1 cellular context compared by ENCODE assay signal in genomic region chr22:35328472-35328885, GRCh38.
A peak's percentile ranks its signal among the peaks of the same experiment; 100 is the strongest.
TF ChIP-seq lines count a peak whose summit lies in the region.

No MANE protein-coding gene starts in this region.

TF ChIP-seq in HepG2, 621 proteins besides CTCF, POLR2A, EP300 and RAD21 (continued from another document and continues in another):
- TF ChIP-seq TRAFD1 (CRISPR knock-in tag; IDR thresholded peaks at IDR 0.05; ENCODE audit: borderline replicate concordance): no peak; the same call in 1 of the 2 replicates
- TF ChIP-seq USF2 (IDR thresholded peaks at IDR 0.05; ENCODE audit: low read depth, low read length): 0 out of 2 replicates have a peak, but pooled peaks have one; percentile 40
- peak; percentile 75 for TF ChIP-seq USF2 (CRISPR knock-in tag; IDR thresholded peaks at IDR 0.05; ENCODE audit: borderline replicate concordance)
- 0 out of 2 replicates have a peak, but pooled peaks have one; percentile 74 for TF ChIP-seq ZNF234 (CRISPR knock-in tag; conservative IDR thresholded peaks at IDR 0.05)
- peak; percentile 35; the same call in 1 of the 2 replicates for TF ChIP-seq ZFY (CRISPR knock-in tag; IDR thresholded peaks at IDR 0.05)
- TF ChIP-seq EEA1 (CRISPR knock-in tag; IDR thresholded peaks at IDR 0.05; ENCODE audit: borderline replicate concordance): peak; percentile 60; the same call in 1 of the 2 replicates
- TF ChIP-seq XRCC5 (optimal IDR thresholded peaks at IDR 0.05; ENCODE audit: low read length): peak; percentile 92
- peak; percentile 74 for TF ChIP-seq GMEB1 (CRISPR knock-in tag; IDR thresholded peaks at IDR 0.05; ENCODE audit: borderline replicate concordance)
- no peak for TF ChIP-seq NFRKB (IDR thresholded peaks at IDR 0.05)
- no peak for TF ChIP-seq ARNT (IDR thresholded peaks at IDR 0.05)
- 0 out of 2 replicates have a peak, but pooled peaks have one; percentile 72 for TF ChIP-seq SNAPC2 (CRISPR knock-in tag; IDR thresholded peaks at IDR 0.05)
- TF ChIP-seq ISX (CRISPR knock-in tag; conservative IDR thresholded peaks at IDR 0.05): no peak
- no peak for TF ChIP-seq ZNF382 (CRISPR knock-in tag; IDR thresholded peaks at IDR 0.05; ENCODE audit: borderline replicate concordance)
- peak; percentile 80 for TF ChIP-seq CREM (IDR thresholded peaks at IDR 0.05)
- TF ChIP-seq CREM (CRISPR knock-in tag; IDR thresholded peaks at IDR 0.05): no peak
- no peak; the same call in 1 of the 2 replicates for TF ChIP-seq LBX2 (CRISPR knock-in tag; IDR thresholded peaks at IDR 0.05; ENCODE audit: borderline replicate concordance)
- no peak for TF ChIP-seq RBAK (CRISPR knock-in tag; IDR thresholded peaks at IDR 0.05)
- 0 out of 2 replicates have a peak, but pooled peaks have one; percentile 26 for TF ChIP-seq AFF4 (CRISPR knock-in tag; IDR thresholded peaks at IDR 0.05)
- TF ChIP-seq MIXL1 (CRISPR knock-in tag; IDR thresholded peaks at IDR 0.05): peak; percentile 72; the same call in 1 of the 2 replicates
- no peak for TF ChIP-seq LRRFIP1 (CRISPR knock-in tag; conservative IDR thresholded peaks at IDR 0.05)
- no peak for TF ChIP-seq BRF2 (CRISPR knock-in tag; IDR thresholded peaks at IDR 0.05)
- no peak for TF ChIP-seq ZFP90 (CRISPR knock-in tag; IDR thresholded peaks at IDR 0.05; ENCODE audit: borderline replicate concordance)
- peak; percentile 86 for TF ChIP-seq HOXD1 (CRISPR knock-in tag; IDR thresholded peaks at IDR 0.05)
- TF ChIP-seq ZNF317 (CRISPR knock-in tag; IDR thresholded peaks at IDR 0.05): peak; percentile 61; the same call in 1 of the 2 replicates
- TF ChIP-seq SKIL (CRISPR knock-in tag; IDR thresholded peaks at IDR 0.05; ENCODE audit: borderline replicate concordance): peak; percentile 89
- peak; percentile 90 for TF ChIP-seq ZNF34 (CRISPR knock-in tag; IDR thresholded peaks at IDR 0.05; ENCODE audit: borderline replicate concordance)
- TF ChIP-seq MLX (CRISPR knock-in tag; IDR thresholded peaks at IDR 0.05): peak; percentile 99
- TF ChIP-seq ZNF484 (CRISPR knock-in tag; IDR thresholded peaks at IDR 0.05; ENCODE audit: borderline replicate concordance, low read depth): no peak
- TF ChIP-seq DRAP1 (CRISPR knock-in tag; IDR thresholded peaks at IDR 0.05): peak; percentile 72
- no peak for TF ChIP-seq NFIC (IDR thresholded peaks at IDR 0.05; ENCODE audit: low read length)
- no peak for TF ChIP-seq ATM (IDR thresholded peaks at IDR 0.05; ENCODE audit: borderline replicate concordance)
- TF ChIP-seq ZFP82 (CRISPR knock-in tag; IDR thresholded peaks at IDR 0.05; ENCODE audit: borderline replicate concordance): no peak
- no peak for TF ChIP-seq ZSCAN30 (CRISPR knock-in tag; IDR thresholded peaks at IDR 0.05)
- peak; percentile 72; the same call in 1 of the 2 replicates for TF ChIP-seq SOX13 (IDR thresholded peaks at IDR 0.05)
- TF ChIP-seq SOX13 (CRISPR knock-in tag; conservative IDR thresholded peaks at IDR 0.05 in 1 of 2, IDR thresholded peaks at IDR 0.05 in 1 of 2): peak in 1 of 2 experiments; percentile 89; a peak in 2 of 4 replicates
- peak; percentile 69; the same call in 1 of the 2 replicates for TF ChIP-seq CCDC6 (CRISPR knock-in tag; IDR thresholded peaks at IDR 0.05)
- TF ChIP-seq ZBTB14 (CRISPR knock-in tag; IDR thresholded peaks at IDR 0.05): no peak
- no peak for TF ChIP-seq HOXA7 (CRISPR knock-in tag; IDR thresholded peaks at IDR 0.05)
- TF ChIP-seq ZNF337 (CRISPR knock-in tag; IDR thresholded peaks at IDR 0.05; ENCODE audit: borderline replicate concordance, low read depth): peak; percentile 54; the same call in 1 of the 2 replicates
- TF ChIP-seq EED (CRISPR knock-in tag; IDR thresholded peaks at IDR 0.05): no peak
- TF ChIP-seq SALL1 (CRISPR knock-in tag; IDR thresholded peaks at IDR 0.05): peak; percentile 99
- TF ChIP-seq ZNF558 (CRISPR knock-in tag; IDR thresholded peaks at IDR 0.05; ENCODE audit: borderline replicate concordance): no peak
- TF ChIP-seq GLI4 (CRISPR knock-in tag; IDR thresholded peaks at IDR 0.05; ENCODE audit: borderline replicate concordance): no peak
